Comparison of ENCODE assay signal across 1 cellular context in genomic region chr11:70407814-70408213, GRCh38.
TF ChIP-seq lines count a peak whose summit lies in the region.

No MANE protein-coding gene starts in this region.

TF ChIP-seq in K562, 482 proteins besides CTCF, POLR2A, EP300 and RAD21 (continued from another document):
- TF ChIP-seq ZNF197 (CRISPR knock-in tag; IDR thresholded peaks at IDR 0.05; ENCODE audit: low read depth), result no peak
- TF ChIP-seq NR2C2 (CRISPR knock-in tag; IDR thresholded peaks at IDR 0.05), result no peak
- no peak for TF ChIP-seq NR2C2 (tag; IDR thresholded peaks at IDR 0.05)
- no peak for TF ChIP-seq TRIM24 (IDR thresholded peaks at IDR 0.05)
- TF ChIP-seq MCM5 (IDR thresholded peaks at IDR 0.05; ENCODE audit: low read depth), result no peak
- TF ChIP-seq ZNF766 (CRISPR knock-in tag; conservative IDR thresholded peaks at IDR 0.05), result no peak
- TF ChIP-seq ZNF583 (CRISPR knock-in tag; IDR thresholded peaks at IDR 0.05), result no peak
- TF ChIP-seq HMG20B (CRISPR knock-in tag; IDR thresholded peaks at IDR 0.05), result no peak
